Comparison of ENCODE assay signal across 6 cellular contexts in genomic region chr19:45451850-45452387, GRCh38. TPM values are rescaled to one million over a fixed set of nuclear protein-coding genes. Genes with fewer than 3 reads are reported as not detected.
DNase-seq lines count a peak whose midpoint lies in the region; ATAC-seq and TF ChIP-seq lines count a peak whose summit lies in the region.

No MANE protein-coding gene starts in this region.

- in situ Hi-C loops in KBM-7 (cut with MboI; ENCODE audit: low pct_unique_long_range_greater_than_20kb, low sequenced_read_pairs), result no loop called here

- peak overlapping the region; percentile 83; the same call in 1 of the 2 replicates for H3K4me2 ChIP-seq in DND-41 (ENCODE audit: insufficient read depth, low read length)
- H3K4me2 ChIP-seq in neural cell (ENCODE audit: low read length), result no peak overlapping the region

- no peak for TF ChIP-seq EP300 in neural cell (conservative IDR thresholded peaks at IDR 0.05; ENCODE audit: poor library complexity, severe bottlenecking)

- H3K9me3 Mint-ChIP-seq in activated T-helper 2 cell treated with anti-CD3 and anti-CD28 coated beads, Interferon-gamma antibody, Interleukin-2, Interleukin-4, amounts not matched to agents 10 μg/mL and 5 μg/mL and 100 μg/mL, durations not matched to agents 14 hours and 24 hours and 36 hours, result no peaks in the 10 kb centered on the region

- H3K4me3 ChIP-seq in DND-41 (ENCODE audit: low read depth in 1 of 2, low read length in 2 of 2), result no peak overlapping the region
- H3K4me3 ChIP-seq in neural cell (ENCODE audit: low read length), result no peak overlapping the region

- no peaks in the 10 kb centered on the region for H3F3A ChIP-seq in neural cell (ENCODE audit: insufficient read depth, low read length, poor library complexity, severe bottlenecking)

- H3K79me2 ChIP-seq in DND-41 (ENCODE audit: insufficient read depth, low read length), result no peaks in the 10 kb centered on the region
- H3K79me2 ChIP-seq in neural cell (replicated peaks; ENCODE audit: insufficient read depth, low read length), result no peaks in the 10 kb centered on the region

- H3K9me3 ChIP-seq in DND-41 (ENCODE audit: insufficient read depth, low read length, severe bottlenecking), result no peaks in the 10 kb centered on the region
- no peaks in the 10 kb centered on the region for H3K9me3 ChIP-seq in neural cell (ENCODE audit: low read length)

- peaks cover 4% of the 10 kb centered on the region for H3K27me3 Mint-ChIP-seq in activated T-helper 2 cell treated with anti-CD3 and anti-CD28 coated beads, Interferon-gamma antibody, Interleukin-2, Interleukin-4, amounts not matched to agents 10 μg/mL and 5 μg/mL and 100 μg/mL, durations not matched to agents 14 hours and 24 hours and 36 hours (ENCODE audit: low read depth)

- no peaks in the 10 kb centered on the region for H3K9me2 ChIP-seq in neural cell (ENCODE audit: insufficient read depth, low read length)

- no peak for DNase-seq in DND-41
- DNase-seq in activated T-helper 2 cell treated with anti-CD3 and anti-CD28 coated beads, Interferon-gamma antibody, Interleukin-2, Interleukin-4, amounts not matched to agents 10 μg/mL and 5 μg/mL and 100 μg/mL, durations not matched to agents 14 hours and 24 hours and 36 hours (ENCODE audit: low spot score), result no peak
- DNase-seq in KBM-7, result no peak
- DNase-seq in DMS53 (lab: John Stamatoyannopoulos, UW), result no peak

- no peaks in the 10 kb centered on the region for H3K36me3 Mint-ChIP-seq in activated T-helper 2 cell treated with anti-CD3 and anti-CD28 coated beads, Interferon-gamma antibody, Interleukin-2, Interleukin-4, amounts not matched to agents 10 μg/mL and 5 μg/mL and 100 μg/mL, durations not matched to agents 14 hours and 24 hours and 36 hours (ENCODE audit: low read depth)

- no peaks in the 10 kb centered on the region for H3K36me3 ChIP-seq in DND-41 (ENCODE audit: insufficient read depth, low read length)
- H3K36me3 ChIP-seq in neural cell (ENCODE audit: insufficient read depth, low read length), result no peaks in the 10 kb centered on the region

- H3K4me1 Mint-ChIP-seq in activated T-helper 2 cell treated with anti-CD3 and anti-CD28 coated beads, Interferon-gamma antibody, Interleukin-2, Interleukin-4, amounts not matched to agents 10 μg/mL and 5 μg/mL and 100 μg/mL, durations not matched to agents 14 hours and 24 hours and 36 hours (ENCODE audit: low read depth), result peaks cover 47% of the 10 kb centered on the region

- H3K27ac ChIP-seq in DND-41 (ENCODE audit: low read length), result no peak overlapping the region
- H3K27ac ChIP-seq in neural cell (ENCODE audit: low read length), result peak overlapping the region; percentile 73

- no peak overlapping the region for H2AFZ ChIP-seq in DND-41 (ENCODE audit: low read depth, low read length)
- no peak overlapping the region for H2AFZ ChIP-seq in neural cell (ENCODE audit: low read depth, low read length)

- H3K4me1 ChIP-seq in DND-41 (ENCODE audit: insufficient read depth, low read length), result peaks cover 21% of the 10 kb centered on the region

- intact Hi-C loops in activated T-helper 2 cell treated with anti-CD3 and anti-CD28 coated beads, Interferon-gamma antibody, Interleukin-2, Interleukin-4, amounts not matched to agents 10 μg/mL and 5 μg/mL and 100 μg/mL, durations not matched to agents 14 hours and 24 hours and 36 hours (cut with micrococcal nuclease), result loop anchor here (1.0 kb wide), 3 partner anchors 15 to 82 kb away; partner anchors contain the start of genes ERCC2 and FOSB

- H3K27ac Mint-ChIP-seq in activated T-helper 2 cell treated with anti-CD3 and anti-CD28 coated beads, Interferon-gamma antibody, Interleukin-2, Interleukin-4, amounts not matched to agents 10 μg/mL and 5 μg/mL and 100 μg/mL, durations not matched to agents 14 hours and 24 hours and 36 hours, result peak overlapping the region; percentile 83

- H3K9ac ChIP-seq in DND-41 (ENCODE audit: low read depth, low read length) (no peak overlapping the region), neural cell (ENCODE audit: low read length) (no peak overlapping the region)

- TF ChIP-seq CTCF in DND-41 (IDR thresholded peaks at IDR 0.05; ENCODE audit: borderline replicate concordance, extremely low read depth, low read length, poor library complexity, severe bottlenecking) (no peak), neural cell (IDR thresholded peaks at IDR 0.05; ENCODE audit: poor library complexity, severe bottlenecking) (no peak)

- TF ChIP-seq RAD21 in neural cell (conservative IDR thresholded peaks at IDR 0.05), result no peak

- H3K4me3 Mint-ChIP-seq in activated T-helper 2 cell treated with anti-CD3 and anti-CD28 coated beads, Interferon-gamma antibody, Interleukin-2, Interleukin-4, amounts not matched to agents 10 μg/mL and 5 μg/mL and 100 μg/mL, durations not matched to agents 14 hours and 24 hours and 36 hours (ENCODE audit: low read depth), result peak overlapping the region; percentile 78

- H4K20me1 ChIP-seq in DND-41 (ENCODE audit: insufficient read depth, low read length) (peaks cover 5% of the 10 kb centered on the region; the same call in 1 of the 2 replicates), neural cell (ENCODE audit: insufficient read depth) (no peaks in the 10 kb centered on the region)

- ATAC-seq in DND-41 (ENCODE audit: insufficient read depth, low read depth) (no peak), HG02610 (IDR thresholded peaks at IDR 0.05; ENCODE audit: unreplicated experiment) (no peak)

- H3K27me3 ChIP-seq in DND-41 (ENCODE audit: insufficient read depth, low read length, poor library complexity) (peaks cover 16% of the 10 kb centered on the region), neural cell (ENCODE audit: insufficient read depth, low read depth, low read length) (no peaks in the 10 kb centered on the region)

TF ChIP-seq in neural cell, 6 proteins besides CTCF, POLR2A, EP300 and RAD21:
- no peak for TF ChIP-seq POLR2AphosphoS5 (IDR thresholded peaks at IDR 0.05)
- TF ChIP-seq MXI1 (conservative IDR thresholded peaks at IDR 0.05; ENCODE audit: poor library complexity, severe bottlenecking), result no peak
- no peak for TF ChIP-seq EZH2 (IDR thresholded peaks at IDR 0.05; ENCODE audit: borderline replicate concordance, insufficient read depth, low read length, poor library complexity, severe bottlenecking)
- no peak for TF ChIP-seq TAF1 (IDR thresholded peaks at IDR 0.05; ENCODE audit: low read depth)
- TF ChIP-seq REST (IDR thresholded peaks at IDR 0.05; ENCODE audit: borderline replicate concordance), result no peak

RNA-seq across cellular contexts. Expression of gene FOSB, which starts 15.9 kb away (rescaled TPM):
- 10.2 and 10.9 TPM in 2 replicates for total RNA-seq in activated T-helper 2 cell treated with anti-CD3 and anti-CD28 coated beads, Interferon-gamma antibody, Interleukin-2, Interleukin-4, amounts not matched to agents 10 μg/mL and 5 μg/mL and 100 μg/mL, durations not matched to agents 14 hours and 24 hours and 36 hours
- polyA plus RNA-seq in neural cell, result 1.4 and 2.1 TPM in 2 replicates
- 13.8 and 14.4 TPM in 2 replicates for polyA minus RNA-seq in neural cell

RNA-seq across cellular contexts. Expression of gene ERCC1, which starts 28.2 kb away (rescaled TPM):
- total RNA-seq in activated T-helper 2 cell treated with anti-CD3 and anti-CD28 coated beads, Interferon-gamma antibody, Interleukin-2, Interleukin-4, amounts not matched to agents 10 μg/mL and 5 μg/mL and 100 μg/mL, durations not matched to agents 14 hours and 24 hours and 36 hours, result 114 and 118 TPM in 2 replicates
- 69.2 and 80.8 TPM in 2 replicates for polyA plus RNA-seq in neural cell
- polyA minus RNA-seq in neural cell, result 32.4 and 36.9 TPM in 2 replicates

RNA-seq across cellular contexts. Expression of gene RTN2, which starts 44.9 kb away (rescaled TPM):
- 4.0 and 8.1 TPM in 2 replicates for total RNA-seq in activated T-helper 2 cell treated with anti-CD3 and anti-CD28 coated beads, Interferon-gamma antibody, Interleukin-2, Interleukin-4, amounts not matched to agents 10 μg/mL and 5 μg/mL and 100 μg/mL, durations not matched to agents 14 hours and 24 hours and 36 hours
- polyA plus RNA-seq in neural cell, result 70.3 and 83.9 TPM in 2 replicates
- 75.7 and 92.8 TPM in 2 replicates for polyA minus RNA-seq in neural cell

RNA-seq across cellular contexts. Expression of gene POLR1G, which starts 45.5 kb away (rescaled TPM):
- total RNA-seq in activated T-helper 2 cell treated with anti-CD3 and anti-CD28 coated beads, Interferon-gamma antibody, Interleukin-2, Interleukin-4, amounts not matched to agents 10 μg/mL and 5 μg/mL and 100 μg/mL, durations not matched to agents 14 hours and 24 hours and 36 hours, result 16.1 and 16.7 TPM in 2 replicates
- polyA plus RNA-seq in neural cell, result 2.3 and 2.4 TPM in 2 replicates
- polyA minus RNA-seq in neural cell, result 1.7 and 2.2 TPM in 2 replicates

RNA-seq across cellular contexts. Expression of gene PPM1N, which starts 46.3 kb away (rescaled TPM):
- total RNA-seq in activated T-helper 2 cell treated with anti-CD3 and anti-CD28 coated beads, Interferon-gamma antibody, Interleukin-2, Interleukin-4, amounts not matched to agents 10 μg/mL and 5 μg/mL and 100 μg/mL, durations not matched to agents 14 hours and 24 hours and 36 hours, result 2.5 and 3.1 TPM in 2 replicates
- 1.0 and 1.8 TPM in 2 replicates for polyA plus RNA-seq in neural cell
- polyA minus RNA-seq in neural cell, result not detected in 2 replicates
